In genomic region chr15:63065262-63066234, GRCh38 we compare ENCODE assay signal across 12 cellular contexts. TPM values are rescaled to one million over a fixed set of nuclear protein-coding genes. Genes with fewer than 3 reads are reported as not detected.
DNase-seq lines count a peak whose midpoint lies in the region; TF ChIP-seq lines count a peak whose summit lies in the region.
"Had no signal": no experiment of that assay in that cellular context is flagged by ENCODE, and none has a peak within 500 bp of the region (broad histone marks: within the 10 kb centered on the region; RNA-seq: fewer than 3 reads in every experiment).

No MANE protein-coding gene starts in this region.

- no peak overlapping the region for H2BK5ac ChIP-seq in H9 (ENCODE audit: insufficient read length, low read length)

- WGBS in GM23248 (ENCODE audit: low coverage in 1 of 2, low lambda C conversion rate in 2 of 2, missing lambda C conversion rate in 2 of 2), 2 experiments: 87 to 93% methylated on average over 8 of the region's 8 CpGs
- 55% methylated on average over 8 of the region's 8 CpGs for WGBS in esophagus muscularis mucosa
- 83 to 85% methylated on average over 8 of the region's 8 CpGs for WGBS in lower leg skin, 2 donors
- no CpG with 5 or more reads among the region's 8 CpGs for WGBS in H9 (ENCODE audit: extremely low coverage, insufficient read length, low lambda C conversion rate)

- no peaks in the 10 kb centered on the region for H3K9me3 Mint-ChIP-seq in CD8-positive, alpha-beta memory T cell
- H3K9me3 Mint-ChIP-seq in H9: no peaks in the 10 kb centered on the region
- H3K9me3 Mint-ChIP-seq: activated CD4-positive, alpha-beta T cell treated with anti-CD3 and anti-CD28 coated beads, Interleukin-2, amount 10 ng/mL, durations not matched to agents 24 days and 14 days; activated T-cell treated with anti-CD3 and anti-CD28 coated beads, Interleukin-2, amount 50 U/mL, for 72 hours had no signal

- H3K9me3 ChIP-seq in GM23248 (ENCODE audit: low read depth) (no peaks in the 10 kb centered on the region), esophagus muscularis mucosa (no peaks in the 10 kb centered on the region), H9 (ENCODE audit: control insufficient read depth, low read depth, low read length) (no peaks in the 10 kb centered on the region)
- no peaks in the 10 kb centered on the region for H3K9me3 ChIP-seq in CD8-positive, alpha-beta memory T cell (ENCODE audit: low read length)
- H3K9me3 ChIP-seq: testis had no signal

- in situ Hi-C loops in GM23248 (cut with MboI): no loop called here

- H3K36me3 ChIP-seq in GM23248 (ENCODE audit: low read depth): peaks cover 95% of the 10 kb centered on the region
- peaks cover 77 to 99% (median 91%) of the 10 kb centered on the region in 4 donors for H3K36me3 ChIP-seq in esophagus muscularis mucosa
- H3K36me3 ChIP-seq in rectal smooth muscle tissue (ENCODE audit: control insufficient read depth, insufficient read depth, low read length): peaks cover 56% of the 10 kb centered on the region
- H3K36me3 ChIP-seq in CD8-positive, alpha-beta memory T cell (ENCODE audit: insufficient read depth, low read length): peaks cover 22% of the 10 kb centered on the region

- no peaks in the 10 kb centered on the region for H3K79me1 ChIP-seq in H9 (ENCODE audit: insufficient read depth, low read depth, low read length, poor library complexity, severe bottlenecking)

- H3K4me1 ChIP-seq in GM23248 (ENCODE audit: insufficient read depth) (peaks cover 39% of the 10 kb centered on the region), esophagus muscularis mucosa (peaks cover 72 to 100% (median 98%) of the 10 kb centered on the region in 4 donors), rectal smooth muscle tissue (ENCODE audit: control insufficient read depth, insufficient read depth, low read length) (peaks cover 39% of the 10 kb centered on the region), H9 (ENCODE audit: insufficient read depth, low read length) (no peaks in the 10 kb centered on the region)
- no peaks in the 10 kb centered on the region for H3K4me1 ChIP-seq in CD8-positive, alpha-beta memory T cell (ENCODE audit: insufficient read depth, low read length)

- H4K20me1 ChIP-seq in GM23248 (ENCODE audit: insufficient read depth) (0 out of 2 replicates have a peak, but pooled peaks cover under 1% of the 10 kb centered on the region), H9 (ENCODE audit: control insufficient read depth, insufficient read depth, insufficient read length) (no peaks in the 10 kb centered on the region)

- H3K27ac ChIP-seq in GM23248 (peak overlapping the region; percentile 71), esophagus muscularis mucosa (replicated peaks in 1 of 4) (peak overlapping the region; percentile 56 to 97 (median 90)), rectal smooth muscle tissue (ENCODE audit: low read depth, low read length) (peak overlapping the region; percentile 58), H9 (ENCODE audit: insufficient read length, low read depth, low read length) (no peak overlapping the region)
- no peak overlapping the region for H3K27ac ChIP-seq in CD8-positive, alpha-beta memory T cell (ENCODE audit: low read depth, low read length)
- H3K27ac ChIP-seq: PC-9, testis had no signal

- H2BK120ac ChIP-seq in H9 (ENCODE audit: low read depth, low read length, poor library complexity, severe bottlenecking): no peak overlapping the region

- TF ChIP-seq POLR2A in esophagus muscularis mucosa (IDR thresholded peaks at IDR 0.05; ENCODE audit: low read depth) (no peak), lower leg skin (IDR thresholded peaks at IDR 0.05) (no peak)

- no peak overlapping the region for H3K18ac ChIP-seq in H9 (ENCODE audit: insufficient read length, low read depth, low read length)

- H3K27me3 Mint-ChIP-seq in CD8-positive, alpha-beta memory T cell: no peaks in the 10 kb centered on the region
- no peaks in the 10 kb centered on the region for H3K27me3 Mint-ChIP-seq in H9 (ENCODE audit: low read depth)
- H3K27me3 Mint-ChIP-seq: activated CD4-positive, alpha-beta T cell treated with anti-CD3 and anti-CD28 coated beads, Interleukin-2, amount 10 ng/mL, durations not matched to agents 24 days and 14 days had no signal

- H3K9me2 ChIP-seq in GM23248 (ENCODE audit: insufficient read depth): no peaks in the 10 kb centered on the region

- no peaks in the 10 kb centered on the region for H3K4me1 Mint-ChIP-seq in CD8-positive, alpha-beta memory T cell
- peaks cover 16 to 28% of the 10 kb centered on the region in 2 experiments for H3K4me1 Mint-ChIP-seq in H9

- H3K27me3 ChIP-seq in GM23248 (replicated peaks; ENCODE audit: insufficient read depth) (no peaks in the 10 kb centered on the region), esophagus muscularis mucosa (no peaks in the 10 kb centered on the region), rectal smooth muscle tissue (ENCODE audit: control insufficient read depth, insufficient read depth, low read length) (no peaks in the 10 kb centered on the region), H9 (ENCODE audit: insufficient read depth, low read length) (no peaks in the 10 kb centered on the region)
- no peaks in the 10 kb centered on the region for H3K27me3 ChIP-seq in CD8-positive, alpha-beta memory T cell (ENCODE audit: insufficient read depth, low read length, poor library complexity, severe bottlenecking)
- H3K27me3 ChIP-seq: testis had no signal

- no peak overlapping the region for H2BK12ac ChIP-seq in H9 (ENCODE audit: insufficient read length, low read depth, low read length)

- H2BK20ac ChIP-seq in H9 (ENCODE audit: low read depth, low read length, poor library complexity, severe bottlenecking): no peak overlapping the region

- intact Hi-C loops in esophagus muscularis mucosa (cut with DNase I) (no loop called here), lower leg skin (cut with DNase I; ENCODE audit: low total_unique reads) (no loop called here)

- H3K36me3 Mint-ChIP-seq in CD8-positive, alpha-beta memory T cell: peaks cover 16 to 60% (median 48%) of the 10 kb centered on the region in 3 donors
- peaks cover 41 to 95% (median 91%) of the 10 kb centered on the region in 3 experiments; a peak in 6 of 7 replicates for H3K36me3 Mint-ChIP-seq in H9 (ENCODE audit: insufficient read depth in 1 of 3, low read depth in 3 of 3)

- no peak overlapping the region for H2BK15ac ChIP-seq in H9 (ENCODE audit: low read depth, low read length)

- H3K4me2 ChIP-seq in GM23248 (ENCODE audit: unreplicated experiment) (peak overlapping the region; percentile 1), H9 (ENCODE audit: insufficient read depth, insufficient read length, low read length) (no peak overlapping the region)
- H3K4me2 ChIP-seq: PC-9 had no signal

- no peak overlapping the region for H2AK5ac ChIP-seq in H9 (ENCODE audit: insufficient read length, low read length)

- H2AFZ ChIP-seq in GM23248: no peak overlapping the region
- no peak overlapping the region for H2AFZ ChIP-seq in H9 (ENCODE audit: low read length)
- H2AFZ ChIP-seq: PC-9 had no signal

- peak overlapping the region in 1 of 8 donors; percentile 33 for H3K27ac Mint-ChIP-seq in CD8-positive, alpha-beta memory T cell
- peak overlapping the region in 1 of 3 experiments; percentile 89; a peak in 3 of 7 replicates for H3K27ac Mint-ChIP-seq in H9
- H3K27ac Mint-ChIP-seq: activated CD4-positive, alpha-beta T cell treated with anti-CD3 and anti-CD28 coated beads, Interleukin-2, amount 10 ng/mL, durations not matched to agents 24 days and 14 days; activated T-cell treated with anti-CD3 and anti-CD28 coated beads, Interleukin-2, amount 50 U/mL, for 72 hours had no signal

- POLR2A ChIA-PET in CD8-positive, alpha-beta memory T cell (lab: Charles Lee): no interaction called here

- H3K56ac ChIP-seq in H9 (ENCODE audit: insufficient read length, low read depth, low read length): no peak overlapping the region

- peaks cover 58% of the 10 kb centered on the region for H3K79me2 ChIP-seq in GM23248 (ENCODE audit: insufficient read depth)
- H3K79me2 ChIP-seq in H9 (ENCODE audit: insufficient read depth, low read length): no peaks in the 10 kb centered on the region

- H4K5ac ChIP-seq in H9 (ENCODE audit: insufficient read length, low read depth, low read length): no peak overlapping the region

- TF ChIP-seq CTCF in esophagus muscularis mucosa (IDR thresholded peaks at IDR 0.05) (no peak), lower leg skin (IDR thresholded peaks at IDR 0.05) (no peak), H9 (conservative IDR thresholded peaks at IDR 0.05) (no peak)

- no peak overlapping the region for H4K91ac ChIP-seq in H9 (ENCODE audit: insufficient read length, low read depth, low read length)

- H3F3A ChIP-seq in GM23248 (ENCODE audit: insufficient read depth): peaks cover 99% of the 10 kb centered on the region

- CTCF ChIA-PET in CD8-positive, alpha-beta memory T cell (lab: Charles Lee): interaction anchor here (4.5 kb wide), 1 partner anchor 17 kb away, joined by 22 read pairs; no protein-coding TSS in a partner anchor

- H3K14ac ChIP-seq in H9 (ENCODE audit: insufficient read depth, low read length): no peak overlapping the region

- TF ChIP-seq EP300 in esophagus muscularis mucosa (IDR thresholded peaks at IDR 0.05): no peak

- no peaks in the 10 kb centered on the region for H3K23me2 ChIP-seq in H9 (ENCODE audit: insufficient read length, low read depth, low read length, poor library complexity, severe bottlenecking)

- H3K4me3 ChIP-seq in GM23248: no peak overlapping the region
- H3K4me3 ChIP-seq in esophagus muscularis mucosa: no peak overlapping the region
- H3K4me3 ChIP-seq in rectal smooth muscle tissue (ENCODE audit: low read length): no peak overlapping the region
- H3K4me3 ChIP-seq in CD8-positive, alpha-beta memory T cell (ENCODE audit: low read length): no peak overlapping the region
- no peak overlapping the region for H3K4me3 ChIP-seq in lower leg skin (ENCODE audit: low read depth, poor library complexity, severe bottlenecking)
- H3K4me3 ChIP-seq: PC-9, testis had no signal

- H3K4me3 Mint-ChIP-seq in CD8-positive, alpha-beta memory T cell: no peak overlapping the region
- no peak overlapping the region for H3K4me3 Mint-ChIP-seq in H9
- H3K4me3 Mint-ChIP-seq: activated CD4-positive, alpha-beta T cell treated with anti-CD3 and anti-CD28 coated beads, Interleukin-2, amount 10 ng/mL, durations not matched to agents 24 days and 14 days; activated T-cell treated with anti-CD3 and anti-CD28 coated beads, Interleukin-2, amount 50 U/mL, for 72 hours had no signal

- peak; percentile 76 for DNase-seq in GM23248
- peak; percentile 95 for DNase-seq in NCI-H2171 (lab: John Stamatoyannopoulos, UW)
- DNase-seq in esophagus muscularis mucosa (ENCODE audit: extremely low spot score): no peak
- no peak for DNase-seq in CD8-positive, alpha-beta memory T cell
- DNase-seq in lower leg skin (ENCODE audit: low spot score in 2 of 2): no peak
- DNase-seq in H9: no peak
- DNase-seq: activated CD4-positive, alpha-beta T cell treated with anti-CD3 and anti-CD28 coated beads, Interleukin-2, amount 10 ng/mL, durations not matched to agents 24 days and 14 days; activated T-cell treated with anti-CD3 and anti-CD28 coated beads, Interleukin-2, amount 50 U/mL, for 72 hours; Karpas-422; PC-9; testis had no signal

- H3K9ac ChIP-seq in GM23248 (peak overlapping the region; percentile 17), rectal smooth muscle tissue (ENCODE audit: low read length) (no peak overlapping the region), H9 (ENCODE audit: extremely low read depth, insufficient read length, low read length) (no peak overlapping the region)

- H3T11ph ChIP-seq in H9 (ENCODE audit: low read length): no peak overlapping the region

- H3K4ac ChIP-seq in H9 (ENCODE audit: low read depth, low read length): no peak overlapping the region

- H4K8ac ChIP-seq in H9 (replicated peaks; ENCODE audit: insufficient read length, low read depth, low read length): no peak overlapping the region

- no peak overlapping the region for H3K23ac ChIP-seq in H9 (ENCODE audit: insufficient read length, low read depth, low read length)

RNA-seq across cellular contexts. Expression of gene TPM1, which starts 23.0 kb away (rescaled TPM):
- total RNA-seq in GM23248 (2014; rRNA removed; shearing (Covaris generic)): 1,935 and 2,012 TPM in 2 replicates
- 3,029 and 3,072 TPM in 2 replicates for polyA plus RNA-seq in GM23248 (2016; fragmentation: Nextera tagmentation; extraction: Ambion mirVana)
- total RNA-seq in esophagus muscularis mucosa: 1,000 to 10,000 TPM; 5,599 to 7,718 (median 6,496) TPM
- total RNA-seq in CD8-positive, alpha-beta memory T cell: 1 to 10 TPM; 9.4 to 9.9 TPM
- 8.3 TPM for polyA plus RNA-seq in CD8-positive, alpha-beta memory T cell
- 100 to 1,000 TPM in 2 of 4 donors, 10 to 100 TPM in 2; 67.6 to 193 (median 95.9) TPM for total RNA-seq in lower leg skin
- total RNA-seq in H9 (2021): 731 and 748 TPM in 2 replicates

RNA-seq across cellular contexts. Expression of gene LACTB, which starts 56.1 kb away (rescaled TPM):
- total RNA-seq in GM23248 (2014; rRNA removed; shearing (Covaris generic)): 27.1 and 27.3 TPM in 2 replicates
- polyA plus RNA-seq in GM23248 (2016; fragmentation: Nextera tagmentation; extraction: Ambion mirVana): 35.8 and 39.7 TPM in 2 replicates
- total RNA-seq in esophagus muscularis mucosa (10 to 100 TPM; 15.4 to 22.8 (median 18.7) TPM), lower leg skin (10 to 100 TPM; 13.6 to 25.0 (median 19.4) TPM), H9 (2021) (10.3 and 10.6 TPM in 2 replicates)
- 10 to 100 TPM; 30.0 to 31.7 TPM for total RNA-seq in CD8-positive, alpha-beta memory T cell
- polyA plus RNA-seq in CD8-positive, alpha-beta memory T cell: 9.7 TPM

Comparison
In these comparisons a context has a peak if more than half of its experiments do, and no peak if none do; other contexts are left out.
1. DNase-seq: peak in GM23248 (single experiment) and NCI-H2171 (single experiment); none in esophagus muscularis mucosa (single experiment), CD8-positive, alpha-beta memory T cell (0 of 5), lower leg skin (0 of 2) and H9 (single experiment).
2. H3K27ac ChIP-seq: peak in GM23248 (single experiment), esophagus muscularis mucosa (4 of 4) and rectal smooth muscle tissue (single experiment); none in CD8-positive, alpha-beta memory T cell (single experiment) and H9 (single experiment).
3. RNA of gene TPM1, which starts 23.0 kb away (total RNA-seq): 5,599 to 7,718 TPM in esophagus muscularis mucosa, 1,935 to 2,012 TPM in GM23248, 731 to 748 TPM in H9 and 67.6 to 193 TPM in lower leg skin; 9.4 to 9.9 TPM in CD8-positive, alpha-beta memory T cell; every median in the first group is over 4 times any median in the second.